15 cellular contexts compared by ENCODE assay signal in genomic region chr12:68177562-68177961, GRCh38. TPM values are rescaled to one million over a fixed set of nuclear protein-coding genes. Genes with fewer than 3 reads are reported as not detected.
"Had no signal": no experiment of that assay in that cellular context is flagged by ENCODE, and none has a peak within 500 bp of the region (broad histone marks: within the 10 kb centered on the region; RNA-seq: fewer than 3 reads in every experiment).

No MANE protein-coding gene starts in this region.

- H3K27me3 ChIP-seq: upper lobe of left lung had no signal

- H3K27ac ChIP-seq: dorsolateral prefrontal cortex, upper lobe of left lung had no signal

- DNase-seq: activated CD4-positive, alpha-beta T cell treated with anti-CD3 and anti-CD28 coated beads for 1 hour; activated gamma-delta T cell treated with Interleukin-2 at 50 U/mL for 16 hours; activated T-cell treated with anti-CD3 and anti-CD28 coated beads, Interleukin-2, amount 50 U/mL, for 48 hours; aorta; dorsolateral prefrontal cortex; hypothalamus; kidney glomerular epithelial cell; posterior cingulate gyrus; SIG-M5; stimulated activated naive B cell treated with anti-CD40 and anti-IgM and Interleukin-4, amounts not matched to agents 10 μg/mL and 1 μg/mL and 100 μg/mL, for 72 hours; upper lobe of left lung had no signal

- H3K4me3 Mint-ChIP-seq: stimulated activated naive B cell treated with anti-CD40 and anti-IgM and Interleukin-4, amounts not matched to agents 10 μg/mL and 1 μg/mL and 100 μg/mL, for 72 hours had no signal

- H3K9me3 ChIP-seq: upper lobe of left lung had no signal

- H3K36me3 Mint-ChIP-seq: stimulated activated naive B cell treated with anti-CD40 and anti-IgM and Interleukin-4, amounts not matched to agents 10 μg/mL and 1 μg/mL and 100 μg/mL, for 72 hours had no signal

- H3K4me1 ChIP-seq: upper lobe of left lung had no signal

- H3K27me3 Mint-ChIP-seq: stimulated activated naive B cell treated with anti-CD40 and anti-IgM and Interleukin-4, amounts not matched to agents 10 μg/mL and 1 μg/mL and 100 μg/mL, for 72 hours had no signal

- H3K36me3 ChIP-seq: upper lobe of left lung had no signal

- H3K4me3 ChIP-seq: dorsolateral prefrontal cortex, upper lobe of left lung had no signal

- H3K27ac Mint-ChIP-seq: stimulated activated naive B cell treated with anti-CD40 and anti-IgM and Interleukin-4, amounts not matched to agents 10 μg/mL and 1 μg/mL and 100 μg/mL, for 72 hours had no signal

RNA-seq across cellular contexts. Expression of gene IFNG, which starts 18.0 kb away (rescaled TPM):
- total RNA-seq: aorta, esophagus mucosa, skeletal muscle tissue, temporal lobe had no signal

RNA-seq across cellular contexts. Expression of gene IL26, which starts 48.0 kb away (rescaled TPM):
- total RNA-seq: aorta, esophagus mucosa, liver, skeletal muscle tissue, temporal lobe, upper lobe of left lung had no signal
